ENCODE assay signal across 29 cellular contexts in the genomic region with DNA sequence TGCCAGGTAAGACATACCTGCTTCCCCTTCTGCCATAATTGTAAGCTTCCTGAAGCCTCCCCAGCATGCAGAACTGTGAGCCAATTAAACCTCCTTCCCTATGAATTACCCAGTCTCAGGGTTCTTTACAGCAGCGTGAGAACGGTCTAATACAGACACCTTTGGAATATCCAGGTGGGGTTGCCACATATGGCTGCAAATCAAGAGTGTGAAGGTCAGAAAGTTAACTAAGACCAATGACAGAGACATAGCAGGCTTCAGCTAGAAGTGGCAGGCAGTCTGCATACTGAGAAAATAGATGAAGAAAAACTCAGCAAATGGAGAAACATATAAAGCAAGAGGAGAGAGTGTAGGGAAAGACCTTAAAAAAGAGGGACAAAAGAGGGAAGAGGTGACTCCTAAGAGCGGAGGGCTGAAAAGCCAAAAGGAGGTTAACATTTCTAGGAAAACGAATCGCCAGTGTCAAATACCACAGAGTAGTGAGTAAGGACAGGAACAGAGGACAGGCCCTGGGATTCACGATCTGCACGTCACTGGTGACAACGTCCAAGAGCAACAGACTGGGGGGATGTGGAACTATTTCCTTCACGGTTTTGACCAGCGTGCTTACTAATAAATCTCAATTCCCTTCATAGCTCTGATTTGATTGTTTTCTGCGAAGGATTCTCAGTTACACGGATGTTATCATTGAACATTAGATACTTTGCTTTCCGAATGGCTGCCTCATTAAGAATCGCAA. TPM values are rescaled to one million over a fixed set of nuclear protein-coding genes. Genes with fewer than 3 reads are reported as not detected.
A peak's percentile ranks its signal among the peaks of the same experiment; 100 is the strongest.
DNase-seq lines count a peak whose midpoint lies in the region; ATAC-seq and TF ChIP-seq lines count a peak whose summit lies in the region.
"Had no signal": no experiment of that assay in that cellular context is flagged by ENCODE, and none has a peak within 500 bp of the region (broad histone marks: within the 10 kb centered on the region; RNA-seq: fewer than 3 reads in every experiment).

No MANE protein-coding gene starts in this region.

- H3K9me3 Mint-ChIP-seq in CD4-positive, CD25-positive, alpha-beta regulatory T cell = no peaks in the 10 kb centered on the region
- H3K9me3 Mint-ChIP-seq in immature natural killer cell = no peaks in the 10 kb centered on the region
- no peaks in the 10 kb centered on the region for H3K9me3 Mint-ChIP-seq in nephron progenitor cell
- H3K9me3 Mint-ChIP-seq: activated CD4-positive, alpha-beta memory T cell treated with anti-CD3 and anti-CD28 coated beads, Interleukin-2, amount 10 ng/mL, durations not matched to agents 7 days and 5 days; activated naive CD4-positive, alpha-beta T cell treated with anti-CD3 and anti-CD28 coated beads for 36 hours; activated T-helper 1 cell treated with anti-CD3 and anti-CD28 coated beads, Interleukin-12 subunit alpha, Interleukin-12 subunit beta, Interleukin-2, Interleukin-4 antibody, amounts not matched to agents 30 ng/mL and 10 ng/mL and 1 ng/mL, durations not matched to agents 14 hours and 24 hours and 36 hours; GM23338 had no signal

- H3K36me3 Mint-ChIP-seq in CD4-positive, CD25-positive, alpha-beta regulatory T cell = no peaks in the 10 kb centered on the region
- H3K36me3 Mint-ChIP-seq in immature natural killer cell (no peaks in the 10 kb centered on the region), nephron progenitor cell (ENCODE audit: low read depth) (no peaks in the 10 kb centered on the region)

- H3K4me3 ChIP-seq in CD4-positive, CD25-positive, alpha-beta regulatory T cell (ENCODE audit: low read depth, low read length) = no peak overlapping the region
- H3K4me3 ChIP-seq in sigmoid colon (no peak overlapping the region), tibial nerve (no peak overlapping the region)
- H3K4me3 ChIP-seq: SK-N-MC had no signal

- ATAC-seq in CD4-positive, CD25-positive, alpha-beta regulatory T cell (ENCODE audit: low read depth in 2 of 2) = no peak
- ATAC-seq: activated CD4-positive, CD25-positive, alpha-beta regulatory T cell treated with anti-CD3 and anti-CD28 coated beads, Interleukin-2, amount 50 U/mL, for 24 hours; GM23338; heart right ventricle; left cardiac atrium; stimulated activated naive CD8-positive, alpha-beta T cell treated with anti-CD3 and anti-CD28 coated beads, Interleukin-15, Interleukin-2, amounts not matched to agents 100 U/mL and 50 U/mL, for 24 hours had no signal

- no peak for TF ChIP-seq POLR2A in sigmoid colon (IDR thresholded peaks at IDR 0.05)
- TF ChIP-seq POLR2A in tibial nerve (IDR thresholded peaks at IDR 0.05) = no peak

- H3K27me3 ChIP-seq in CD4-positive, CD25-positive, alpha-beta regulatory T cell (ENCODE audit: control insufficient read depth, insufficient read depth, low read length) = peaks cover 25% of the 10 kb centered on the region
- H3K27me3 ChIP-seq in sigmoid colon (no peaks in the 10 kb centered on the region), tibial nerve (no peaks in the 10 kb centered on the region)
- H3K27me3 ChIP-seq: dorsolateral prefrontal cortex had no signal

- H3K4me1 ChIP-seq in CD4-positive, CD25-positive, alpha-beta regulatory T cell (ENCODE audit: control insufficient read depth, insufficient read depth, low read length, poor library complexity, severe bottlenecking) = peaks cover 16% of the 10 kb centered on the region
- H3K4me1 ChIP-seq in sigmoid colon (peaks cover 0 to 36% (median 26%) of the 10 kb centered on the region in 4 donors), tibial nerve (peaks cover 0 to 49% (median 6%) of the 10 kb centered on the region in 4 donors)

- H3K9me3 ChIP-seq in CD4-positive, CD25-positive, alpha-beta regulatory T cell (ENCODE audit: control insufficient read depth in 2 of 2, low read length in 2 of 2) = no peaks in the 10 kb centered on the region
- no peaks in the 10 kb centered on the region for H3K9me3 ChIP-seq in sigmoid colon
- H3K9me3 ChIP-seq in tibial nerve = no peaks in the 10 kb centered on the region
- H3K9me3 ChIP-seq: heart right ventricle had no signal

- H3K27ac ChIP-seq in CD4-positive, CD25-positive, alpha-beta regulatory T cell (ENCODE audit: insufficient read depth, low read length, poor library complexity, severe bottlenecking) = no peak overlapping the region
- H3K27ac ChIP-seq in sigmoid colon (no peak overlapping the region), tibial nerve (no peak overlapping the region)
- H3K27ac ChIP-seq: SK-N-MC had no signal

- TF ChIP-seq EP300 in sigmoid colon (IDR thresholded peaks at IDR 0.05) (no peak), tibial nerve (IDR thresholded peaks at IDR 0.05) (no peak)

- peaks cover 10 to 32% (median 21%) of the 10 kb centered on the region in 4 donors for H3K4me1 Mint-ChIP-seq in CD4-positive, CD25-positive, alpha-beta regulatory T cell
- H3K4me1 Mint-ChIP-seq in immature natural killer cell = peaks cover 12 to 20% of the 10 kb centered on the region in 2 donors
- H3K4me1 Mint-ChIP-seq in nephron progenitor cell = peaks cover 25% of the 10 kb centered on the region

- no peak for TF ChIP-seq CTCF in nephron progenitor cell (IDR thresholded peaks at IDR 0.05)
- TF ChIP-seq CTCF in sigmoid colon (IDR thresholded peaks at IDR 0.05) = no peak
- TF ChIP-seq CTCF in tibial nerve (IDR thresholded peaks at IDR 0.05) = no peak

- DNase-seq in CD4-positive, CD25-positive, alpha-beta regulatory T cell = no peak
- peak; percentile 41 for DNase-seq in NCI-H146 treated with DMSO at 0.1 percent for 48 hours (lab: John Stamatoyannopoulos, UW; ENCODE audit: unreplicated experiment)
- no peak for DNase-seq in immature natural killer cell
- DNase-seq in nephron progenitor cell = no peak
- no peak for DNase-seq in stimulated activated CD8-positive, alpha-beta memory T cell treated with anti-CD3 and anti-CD28 coated beads, Interleukin-4, amount 100 ng/mL, for 48 hours
- DNase-seq in sigmoid colon = no peak
- DNase-seq in activated CD4-positive, CD25-positive, alpha-beta regulatory T cell treated with anti-CD3 and anti-CD28 coated beads, Interleukin-2, amount 50 U/mL, for 72 hours = no peak
- no peak for DNase-seq in tibial nerve (ENCODE audit: low spot score in 2 of 2)
- DNase-seq: activated CD4-positive, alpha-beta memory T cell treated with anti-CD3 and anti-CD28 coated beads, Interleukin-2, amount 10 ng/mL, durations not matched to agents 7 days and 5 days; activated CD8-positive, alpha-beta memory T cell treated with anti-CD3 and anti-CD28 coated beads, Interleukin-2, amount 50 U/mL, for 4 hours; activated naive CD4-positive, alpha-beta T cell treated with anti-CD3 and anti-CD28 coated beads for 36 hours; AML-193; amygdala; DMS153; dorsolateral prefrontal cortex; foreskin melanocyte; heart right ventricle; KBM-7; left cardiac atrium; mammary epithelial cell; NCI-H1092 treated with DMSO at 0.1 percent for 48 hours; NCI-H187 treated with DMSO at 0.1 percent for 48 hours; NCI-H510A treated with DMSO at 0.1 percent for 48 hours; nucleus accumbens; stimulated activated naive CD8-positive, alpha-beta T cell treated with anti-CD3 and anti-CD28 coated beads, Interleukin-15, Interleukin-2, amounts not matched to agents 100 U/mL and 50 U/mL, for 24 hours had no signal

- H3K27me3 Mint-ChIP-seq in CD4-positive, CD25-positive, alpha-beta regulatory T cell = peaks cover 40% of the 10 kb centered on the region
- peaks cover 8 to 20% (median 12%) of the 10 kb centered on the region in 3 donors for H3K27me3 Mint-ChIP-seq in immature natural killer cell (ENCODE audit: low read depth in 3 of 3)
- H3K27me3 Mint-ChIP-seq in nephron progenitor cell (ENCODE audit: low read depth, poor library complexity) = peaks cover 53% of the 10 kb centered on the region

- no peaks in the 10 kb centered on the region for H3K36me3 ChIP-seq in CD4-positive, CD25-positive, alpha-beta regulatory T cell (ENCODE audit: control insufficient read depth, insufficient read depth, low read length)
- H3K36me3 ChIP-seq in sigmoid colon (no peaks in the 10 kb centered on the region), tibial nerve (no peaks in the 10 kb centered on the region)
- H3K36me3 ChIP-seq: heart right ventricle had no signal

- H3K27ac Mint-ChIP-seq in CD4-positive, CD25-positive, alpha-beta regulatory T cell = no peak overlapping the region
- H3K27ac Mint-ChIP-seq in immature natural killer cell (no peak overlapping the region), nephron progenitor cell (no peak overlapping the region)
- H3K27ac Mint-ChIP-seq: activated CD4-positive, alpha-beta memory T cell treated with anti-CD3 and anti-CD28 coated beads, Interleukin-2, amount 10 ng/mL, durations not matched to agents 7 days and 5 days; activated naive CD4-positive, alpha-beta T cell treated with anti-CD3 and anti-CD28 coated beads for 36 hours; activated T-helper 1 cell treated with anti-CD3 and anti-CD28 coated beads, Interleukin-12 subunit alpha, Interleukin-12 subunit beta, Interleukin-2, Interleukin-4 antibody, amounts not matched to agents 30 ng/mL and 10 ng/mL and 1 ng/mL, durations not matched to agents 14 hours and 24 hours and 36 hours; GM23338 had no signal

- H3K4me3 Mint-ChIP-seq in CD4-positive, CD25-positive, alpha-beta regulatory T cell = peak overlapping the region in 3 of 4 donors; percentile 51 to 68 (median 62)
- H3K4me3 Mint-ChIP-seq in immature natural killer cell = peak overlapping the region; percentile 1 to 42 (median 13)
- peak overlapping the region; percentile 25 for H3K4me3 Mint-ChIP-seq in nephron progenitor cell

- intact Hi-C loops in sigmoid colon (cut with DNase I) = loop anchor here (2.0 kb wide), 1 partner anchor 44 kb away; no protein-coding TSS in a partner anchor

- WGBS in sigmoid colon, 2 donors = 72 to 78% methylated on average over 14 of the region's 14 CpGs
- 78 to 81% methylated on average over 14 of the region's 14 CpGs for WGBS in tibial nerve, 2 donors

RNA-seq across cellular contexts. Expression of gene ACO1, which starts 1.7 kb away (rescaled TPM):
- 3.6 TPM for total RNA-seq in CD4-positive, CD25-positive, alpha-beta regulatory T cell
- polyA plus RNA-seq in CD4-positive, CD25-positive, alpha-beta regulatory T cell = 1 to 10 TPM; 5.3 to 7.4 (median 6.2) TPM
- polyA plus RNA-seq in immature natural killer cell = 10 to 100 TPM in 2 of 3 donors, 1 to 10 TPM in 1; 6.2 to 16.3 (median 11.8) TPM
- total RNA-seq in sigmoid colon = 10 to 100 TPM; 37.2 to 54.2 (median 40.0) TPM
- 10 to 100 TPM; 11.4 to 20.6 (median 15.0) TPM for polyA plus RNA-seq in sigmoid colon
- 10 to 100 TPM; 33.7 to 62.4 (median 45.4) TPM for total RNA-seq in tibial nerve
